ENCODE assay signal across 1 cellular context in the genomic region with DNA sequence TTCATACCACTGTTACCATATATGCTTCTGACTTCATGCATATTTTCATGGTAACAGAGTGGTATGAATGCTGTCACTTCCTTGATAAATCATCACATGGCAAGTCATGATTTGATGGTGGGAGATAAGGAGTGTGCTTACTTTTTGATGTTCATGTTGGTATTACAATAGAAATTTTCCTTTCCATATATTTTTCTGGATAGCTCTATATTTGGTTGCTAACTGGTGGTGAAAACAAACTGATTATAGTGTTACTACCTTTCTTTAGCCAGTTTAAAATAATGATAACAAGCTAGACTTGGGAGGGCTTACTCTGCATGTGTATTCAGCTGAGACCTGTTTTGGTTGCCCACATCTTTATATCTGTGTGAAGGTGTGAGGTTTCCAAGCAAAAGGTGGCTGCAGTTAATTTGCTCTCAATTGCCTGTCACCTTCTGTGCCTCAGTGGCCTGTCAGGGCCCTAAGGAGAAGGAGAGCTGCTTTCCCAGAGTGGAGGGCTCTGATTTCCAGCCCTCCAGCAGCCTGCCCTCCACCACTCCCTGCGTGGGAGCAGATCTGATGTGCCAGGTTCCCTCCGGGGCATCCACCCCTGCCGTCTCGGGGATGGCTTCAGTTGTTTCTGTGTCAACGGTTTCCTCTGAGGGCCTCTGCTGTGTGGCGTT.
A peak's percentile ranks its signal among the peaks of the same experiment; 100 is the strongest.
TF ChIP-seq lines count a peak whose summit lies in the region.

No MANE protein-coding gene starts in this region.

TF ChIP-seq in GM12878, 131 proteins besides CTCF, POLR2A, EP300 and RAD21:
- TF ChIP-seq, protein P1, sequence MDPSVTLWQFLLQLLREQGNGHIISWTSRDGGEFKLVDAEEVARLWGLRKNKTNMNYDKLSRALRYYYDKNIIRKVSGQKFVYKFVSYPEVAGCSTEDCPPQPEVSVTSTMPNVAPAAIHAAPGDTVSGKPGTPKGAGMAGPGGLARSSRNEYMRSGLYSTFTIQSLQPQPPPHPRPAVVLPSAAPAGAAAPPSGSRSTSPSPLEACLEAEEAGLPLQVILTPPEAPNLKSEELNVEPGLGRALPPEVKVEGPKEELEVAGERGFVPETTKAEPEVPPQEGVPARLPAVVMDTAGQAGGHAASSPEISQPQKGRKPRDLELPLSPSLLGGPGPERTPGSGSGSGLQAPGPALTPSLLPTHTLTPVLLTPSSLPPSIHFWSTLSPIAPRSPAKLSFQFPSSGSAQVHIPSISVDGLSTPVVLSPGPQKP (IDR thresholded peaks at IDR 0.05; ENCODE audit: low read depth, low read length), result no peak
- TF ChIP-seq, protein P2, sequence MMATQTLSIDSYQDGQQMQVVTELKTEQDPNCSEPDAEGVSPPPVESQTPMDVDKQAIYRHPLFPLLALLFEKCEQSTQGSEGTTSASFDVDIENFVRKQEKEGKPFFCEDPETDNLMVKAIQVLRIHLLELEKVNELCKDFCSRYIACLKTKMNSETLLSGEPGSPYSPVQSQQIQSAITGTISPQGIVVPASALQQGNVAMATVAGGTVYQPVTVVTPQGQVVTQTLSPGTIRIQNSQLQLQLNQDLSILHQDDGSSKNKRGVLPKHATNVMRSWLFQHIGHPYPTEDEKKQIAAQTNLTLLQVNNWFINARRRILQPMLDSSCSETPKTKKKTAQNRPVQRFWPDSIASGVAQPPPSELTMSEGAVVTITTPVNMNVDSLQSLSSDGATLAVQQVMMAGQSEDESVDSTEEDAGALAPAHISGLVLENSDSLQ (IDR thresholded peaks at IDR 0.05), result peak; percentile 24; the same call in 1 of the 2 replicates
- TF ChIP-seq, protein P3, sequence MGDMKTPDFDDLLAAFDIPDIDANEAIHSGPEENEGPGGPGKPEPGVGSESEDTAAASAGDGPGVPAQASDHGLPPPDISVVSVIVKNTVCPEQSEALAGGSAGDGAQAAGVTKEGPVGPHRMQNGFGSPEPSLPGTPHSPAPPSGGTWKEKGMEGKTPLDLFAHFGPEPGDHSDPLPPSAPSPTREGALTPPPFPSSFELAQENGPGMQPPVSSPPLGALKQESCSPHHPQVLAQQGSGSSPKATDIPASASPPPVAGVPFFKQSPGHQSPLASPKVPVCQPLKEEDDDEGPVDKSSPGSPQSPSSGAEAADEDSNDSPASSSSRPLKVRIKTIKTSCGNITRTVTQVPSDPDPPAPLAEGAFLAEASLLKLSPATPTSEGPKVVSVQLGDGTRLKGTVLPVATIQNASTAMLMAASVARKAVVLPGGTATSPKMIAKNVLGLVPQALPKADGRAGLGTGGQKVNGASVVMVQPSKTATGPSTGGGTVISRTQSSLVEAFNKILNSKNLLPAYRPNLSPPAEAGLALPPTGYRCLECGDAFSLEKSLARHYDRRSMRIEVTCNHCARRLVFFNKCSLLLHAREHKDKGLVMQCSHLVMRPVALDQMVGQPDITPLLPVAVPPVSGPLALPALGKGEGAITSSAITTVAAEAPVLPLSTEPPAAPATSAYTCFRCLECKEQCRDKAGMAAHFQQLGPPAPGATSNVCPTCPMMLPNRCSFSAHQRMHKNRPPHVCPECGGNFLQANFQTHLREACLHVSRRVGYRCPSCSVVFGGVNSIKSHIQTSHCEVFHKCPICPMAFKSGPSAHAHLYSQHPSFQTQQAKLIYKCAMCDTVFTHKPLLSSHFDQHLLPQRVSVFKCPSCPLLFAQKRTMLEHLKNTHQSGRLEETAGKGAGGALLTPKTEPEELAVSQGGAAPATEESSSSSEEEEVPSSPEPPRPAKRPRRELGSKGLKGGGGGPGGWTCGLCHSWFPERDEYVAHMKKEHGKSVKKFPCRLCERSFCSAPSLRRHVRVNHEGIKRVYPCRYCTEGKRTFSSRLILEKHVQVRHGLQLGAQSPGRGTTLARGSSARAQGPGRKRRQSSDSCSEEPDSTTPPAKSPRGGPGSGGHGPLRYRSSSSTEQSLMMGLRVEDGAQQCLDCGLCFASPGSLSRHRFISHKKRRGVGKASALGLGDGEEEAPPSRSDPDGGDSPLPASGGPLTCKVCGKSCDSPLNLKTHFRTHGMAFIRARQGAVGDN (IDR thresholded peaks at IDR 0.05), result peak; percentile 16; the same call in 1 of the 2 replicates
- TF ChIP-seq HDAC2 (IDR thresholded peaks at IDR 0.05) (no peak), MTA2 (IDR thresholded peaks at IDR 0.05; ENCODE audit: low read depth) (peak; percentile 57; the same call in 1 of the 2 replicates)
TF ChIP-seq in GM12878: peak in this region for 3.
